Comparison of ENCODE assay signal across 14 cellular contexts in the genomic region with DNA sequence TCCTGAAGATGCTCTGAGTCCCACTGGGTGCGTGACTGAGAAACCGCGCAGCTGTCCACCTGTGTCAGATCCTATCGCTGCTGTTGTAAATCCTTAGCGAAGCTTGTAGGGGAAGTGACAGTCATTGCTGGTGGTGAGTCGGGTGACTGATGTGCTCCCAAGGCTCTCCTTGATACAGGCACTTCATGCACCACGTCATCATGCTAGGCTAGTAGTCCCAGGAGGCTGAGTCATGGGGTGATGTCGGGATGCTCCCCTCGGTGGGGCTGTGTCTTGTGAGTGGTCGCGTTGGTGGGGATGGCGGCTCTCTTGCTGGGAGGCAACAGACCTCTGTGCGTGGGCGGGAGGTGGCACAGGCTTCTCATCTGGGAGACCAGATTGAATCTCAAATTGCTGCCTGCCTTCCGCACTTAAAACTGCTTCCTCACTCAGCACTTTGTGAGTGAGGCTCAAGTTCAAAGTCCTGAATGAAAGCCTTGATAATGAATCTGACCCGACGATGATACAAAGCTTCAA.
A peak's percentile ranks its signal among the peaks of the same experiment; 100 is the strongest.
DNase-seq lines count a peak whose midpoint lies in the region; ATAC-seq and TF ChIP-seq lines count a peak whose summit lies in the region.
"Had no signal": no experiment of that assay in that cellular context is flagged by ENCODE, and none has a peak within 500 bp of the region (broad histone marks: within the 10 kb centered on the region; RNA-seq: fewer than 3 reads in every experiment).

No MANE protein-coding gene starts in this region.

- H3K9ac ChIP-seq in fibroblast of lung (ENCODE audit: insufficient read depth, low read length): no peak overlapping the region
- H3K9ac ChIP-seq in skeletal muscle tissue (ENCODE audit: low read depth in 1 of 3, low read length in 3 of 3): peak overlapping the region in 2 of 3 donors; percentile 38 to 57

- H3K4me3 ChIP-seq in fibroblast of lung (replicated peaks in 1 of 4; ENCODE audit: control extremely low read depth in 1 of 4, insufficient read depth in 1 of 4, low read depth in 3 of 4, low read length in 4 of 4): no peak overlapping the region
- H3K4me3 ChIP-seq in skeletal muscle tissue (ENCODE audit: low read length in 3 of 3): peak overlapping the region in 2 of 3 donors; percentile 40 to 58

- peaks cover 2% of the 10 kb centered on the region for H3K27me3 Mint-ChIP-seq in activated CD4-positive, alpha-beta T cell treated with anti-CD3 and anti-CD28 coated beads for 36 hours
- H3K27me3 Mint-ChIP-seq: B cell had no signal

- POLR2A ChIA-PET in activated CD4-positive, alpha-beta T cell treated with anti-CD3 and anti-CD28 coated beads for 36 hours (lab: Charles Lee): interaction anchor here (0.7 kb wide), 1 partner anchor 24 kb away, joined by 3 read pairs; no protein-coding TSS in a partner anchor

- no peak overlapping the region for H3K27ac Mint-ChIP-seq in activated CD4-positive, alpha-beta T cell treated with anti-CD3 and anti-CD28 coated beads for 36 hours
- H3K27ac Mint-ChIP-seq: activated CD8-positive, alpha-beta memory T cell treated with anti-CD3 and anti-CD28 coated beads, Interleukin-2, amount 10 ng/mL, durations not matched to agents 7 days and 5 days; B cell; stimulated activated naive CD8-positive, alpha-beta T cell treated with anti-CD3 and anti-CD28 coated beads, Interleukin-15, Interleukin-2, amounts not matched to agents 100 ng/mL and 50 ng/mL, for 24 hours had no signal

- peak; percentile 58 for ATAC-seq in activated CD4-positive, alpha-beta T cell treated with anti-CD3 and anti-CD28 coated beads for 36 hours
- ATAC-seq in GM18907 (IDR thresholded peaks at IDR 0.05; ENCODE audit: unreplicated experiment) (no peak), GM21367 (IDR thresholded peaks at IDR 0.05; ENCODE audit: unreplicated experiment) (no peak)
- ATAC-seq: activated CD8-positive, alpha-beta memory T cell treated with anti-CD3 and anti-CD28 coated beads, Interleukin-2, amount 10 ng/mL, durations not matched to agents 7 days and 5 days had no signal

- TF ChIP-seq CTCF in fibroblast of lung (conservative IDR thresholded peaks at IDR 0.05 in 1 of 2, IDR thresholded peaks at IDR 0.05 in 1 of 2; ENCODE audit: low read depth in 1 of 2, low read length in 2 of 2): no peak

- peak; percentile 42 for DNase-seq in activated CD4-positive, alpha-beta T cell treated with anti-CD3 and anti-CD28 coated beads for 36 hours
- DNase-seq in activated CD4-positive, alpha-beta T cell treated with anti-CD3 and anti-CD28 coated beads, Interleukin-2, amount 50 U/mL, for 4 hours: no peak
- DNase-seq in NCI-H226: peak; percentile 22
- peak; percentile 61 to 86 for DNase-seq in fibroblast of lung (ENCODE audit: low read depth in 2 of 2)
- DNase-seq in GM19238 (ENCODE audit: insufficient read length, low spot score): no peak
- DNase-seq: activated CD8-positive, alpha-beta memory T cell treated with anti-CD3 and anti-CD28 coated beads, Interleukin-2, amount 10 ng/mL, durations not matched to agents 7 days and 5 days; NCI-H774 had no signal

- H3K4me1 ChIP-seq in fibroblast of lung (ENCODE audit: control insufficient read depth, extremely low read depth, insufficient read depth, low read length) (peaks cover 20% of the 10 kb centered on the region), skeletal muscle tissue (ENCODE audit: control insufficient read depth in 3 of 3, insufficient read depth in 3 of 3, low read length in 3 of 3) (peaks cover 26 to 32% (median 30%) of the 10 kb centered on the region in 3 donors)

- H4K20me1 ChIP-seq in fibroblast of lung (ENCODE audit: control insufficient read depth, extremely low read depth, insufficient read depth, low read length): no peaks in the 10 kb centered on the region

- H3K27ac ChIP-seq in fibroblast of lung (ENCODE audit: insufficient read depth, low read length) (peak overlapping the region; percentile 46), skeletal muscle tissue (ENCODE audit: low read depth, low read length) (no peak overlapping the region)
- H3K27ac ChIP-seq: epithelial cell of prostate, HL-60 had no signal

- no peaks in the 10 kb centered on the region for H3K9me3 Mint-ChIP-seq in activated CD4-positive, alpha-beta T cell treated with anti-CD3 and anti-CD28 coated beads for 36 hours (ENCODE audit: low read depth)
- H3K9me3 Mint-ChIP-seq: stimulated activated naive CD8-positive, alpha-beta T cell treated with anti-CD3 and anti-CD28 coated beads, Interleukin-15, Interleukin-2, amounts not matched to agents 100 ng/mL and 50 ng/mL, for 24 hours had no signal

- no peaks in the 10 kb centered on the region for H3K79me2 ChIP-seq in fibroblast of lung (ENCODE audit: control insufficient read depth, insufficient read depth, low read length)

- no peaks in the 10 kb centered on the region for H3K4me1 Mint-ChIP-seq in activated CD4-positive, alpha-beta T cell treated with anti-CD3 and anti-CD28 coated beads for 36 hours
- H3K4me1 Mint-ChIP-seq: activated CD8-positive, alpha-beta memory T cell treated with anti-CD3 and anti-CD28 coated beads, Interleukin-2, amount 10 ng/mL, durations not matched to agents 7 days and 5 days had no signal

- H3K36me3 ChIP-seq in fibroblast of lung (ENCODE audit: control insufficient read depth, insufficient read depth, low read length) (no peaks in the 10 kb centered on the region), skeletal muscle tissue (ENCODE audit: control insufficient read depth in 3 of 3, insufficient read depth in 3 of 3, low read length in 3 of 3) (no peaks in the 10 kb centered on the region)

- H3K36me3 Mint-ChIP-seq in activated CD4-positive, alpha-beta T cell treated with anti-CD3 and anti-CD28 coated beads for 36 hours (ENCODE audit: low read depth): no peaks in the 10 kb centered on the region
- H3K36me3 Mint-ChIP-seq: activated CD8-positive, alpha-beta memory T cell treated with anti-CD3 and anti-CD28 coated beads, Interleukin-2, amount 10 ng/mL, durations not matched to agents 7 days and 5 days had no signal

- no peak overlapping the region for H3K4me2 ChIP-seq in fibroblast of lung (ENCODE audit: extremely low read depth, insufficient read depth, low read length)

- intact Hi-C loops in activated CD4-positive, alpha-beta T cell treated with anti-CD3 and anti-CD28 coated beads for 36 hours (cut with DNase I, micrococcal nuclease): no loop called here

- CTCF ChIA-PET in activated CD4-positive, alpha-beta T cell treated with anti-CD3 and anti-CD28 coated beads for 36 hours (lab: Charles Lee): interaction anchor here (1.0 kb wide), 1 partner anchor 99 kb away, joined by 8 read pairs; no protein-coding TSS in a partner anchor

- peak overlapping the region; percentile 24 for H2AFZ ChIP-seq in fibroblast of lung (ENCODE audit: low read length)

- H3K27me3 ChIP-seq in fibroblast of lung (ENCODE audit: control insufficient read depth, insufficient read depth, low read length) (no peaks in the 10 kb centered on the region), skeletal muscle tissue (ENCODE audit: control insufficient read depth in 3 of 3, insufficient read depth in 3 of 3, low read length in 3 of 3) (no peaks in the 10 kb centered on the region)

- H3K9me3 ChIP-seq in fibroblast of lung (ENCODE audit: control insufficient read depth, insufficient read depth, low read depth, low read length) (no peaks in the 10 kb centered on the region), skeletal muscle tissue (ENCODE audit: control insufficient read depth in 3 of 3, low read length in 3 of 3) (no peaks in the 10 kb centered on the region)

- H3K4me3 Mint-ChIP-seq in activated CD4-positive, alpha-beta T cell treated with anti-CD3 and anti-CD28 coated beads for 36 hours: no peak overlapping the region
- H3K4me3 Mint-ChIP-seq: activated CD8-positive, alpha-beta memory T cell treated with anti-CD3 and anti-CD28 coated beads, Interleukin-2, amount 10 ng/mL, durations not matched to agents 7 days and 5 days; B cell; stimulated activated naive CD8-positive, alpha-beta T cell treated with anti-CD3 and anti-CD28 coated beads, Interleukin-15, Interleukin-2, amounts not matched to agents 100 ng/mL and 50 ng/mL, for 24 hours had no signal

Comparison
In these comparisons a context has a peak if more than half of its experiments do, and no peak if none do; other contexts are left out.
1. DNase-seq: peak in activated CD4-positive, alpha-beta T cell treated with anti-CD3 and anti-CD28 coated beads for 36 hours (single experiment), NCI-H226 (single experiment) and fibroblast of lung (2 of 2); none in activated CD4-positive, alpha-beta T cell treated with anti-CD3 and anti-CD28 coated beads, Interleukin-2, amount 50 U/mL, for 4 hours (0 of 2) and GM19238 (single experiment).
2. H3K4me3 ChIP-seq: peak in skeletal muscle tissue (2 of 3); none in fibroblast of lung (0 of 4).